12 cellular contexts compared by ENCODE assay signal in the genomic region with DNA sequence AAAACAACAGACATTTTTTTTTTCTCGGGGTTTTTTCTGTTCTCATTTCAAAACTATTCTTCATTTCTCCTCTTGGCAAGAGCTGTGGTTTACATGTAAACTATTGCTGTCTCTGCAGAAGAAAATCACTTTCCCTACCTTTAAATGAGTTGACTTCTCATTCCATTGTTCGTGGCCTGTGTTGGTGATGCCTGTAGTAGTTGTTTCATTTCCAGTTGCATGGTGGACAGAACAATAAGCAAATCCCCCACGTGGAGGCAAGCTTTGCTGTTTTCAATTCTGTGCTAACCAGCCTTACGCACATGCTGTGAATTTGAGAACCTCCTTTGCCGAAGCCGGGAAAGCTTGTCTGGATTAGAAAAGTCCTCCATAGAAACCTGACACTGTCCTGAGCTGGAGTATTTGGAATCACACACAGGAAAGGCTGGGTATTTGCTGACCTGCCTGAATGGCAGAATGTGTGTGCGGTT. TPM values are rescaled to one million over a fixed set of nuclear protein-coding genes. Genes with fewer than 3 reads are reported as not detected.
A peak's percentile ranks its signal among the peaks of the same experiment; 100 is the strongest.
DNase-seq lines count a peak whose midpoint lies in the region; ATAC-seq and TF ChIP-seq lines count a peak whose summit lies in the region.
"Had no signal": no experiment of that assay in that cellular context is flagged by ENCODE, and none has a peak within 500 bp of the region (broad histone marks: within the 10 kb centered on the region; RNA-seq: fewer than 3 reads in every experiment).

No MANE protein-coding gene starts in this region.

- WGBS in lower leg skin, 2 donors = 73 to 80% methylated on average over 7 of the region's 7 CpGs
- WGBS in tibial nerve, 2 donors = 65 to 66% methylated on average over 7 of the region's 7 CpGs

- peak overlapping the region; percentile 56 for H3K27ac ChIP-seq in RWPE2 (ENCODE audit: poor library complexity, severe bottlenecking)
- H3K27ac ChIP-seq in substantia nigra (ENCODE audit: low read depth, low read length, poor library complexity, severe bottlenecking) = no peak overlapping the region
- H3K27ac ChIP-seq in tibial nerve = no peak overlapping the region
- H3K27ac ChIP-seq: esophagus squamous epithelium, SK-N-MC had no signal

- DNase-seq in GM10248 (ENCODE audit: extremely low spot score) (peak; percentile 34), RWPE2 (ENCODE audit: low spot score) (no peak), myocyte (ENCODE audit: low read depth) (peak; percentile 69), NCI-H146 treated with DMSO at 0.1 percent for 48 hours (lab: John Stamatoyannopoulos, UW; ENCODE audit: unreplicated experiment) (no peak), substantia nigra (lab: John Stamatoyannopoulos, UW) (no peak), lower leg skin (ENCODE audit: low spot score in 2 of 2) (no peak), tibial nerve (ENCODE audit: low spot score in 2 of 2) (no peak)
- DNase-seq: esophagus squamous epithelium, NCI-H82 had no signal

- H3K9me3 ChIP-seq in RWPE2 (ENCODE audit: severe bottlenecking) (no peaks in the 10 kb centered on the region), tibial nerve (no peaks in the 10 kb centered on the region)
- H3K9me3 ChIP-seq: esophagus squamous epithelium had no signal

- no peak for TF ChIP-seq CTCF in GM10248 (IDR thresholded peaks at IDR 0.05; ENCODE audit: control extremely low read depth, extremely low read depth, low read depth, missing control alignments)
- TF ChIP-seq CTCF in RWPE2 (IDR thresholded peaks at IDR 0.05; ENCODE audit: poor library complexity, severe bottlenecking) = no peak
- no peak for TF ChIP-seq CTCF in lower leg skin (IDR thresholded peaks at IDR 0.05)
- no peak for TF ChIP-seq CTCF in tibial nerve (IDR thresholded peaks at IDR 0.05)

- CTCF ChIA-PET in GM10248 (lab: Yijun Ruan, JAX) = interaction anchor here (1.0 to 4.3 kb wide), 9 partner anchors 8 to 273 kb away, joined by 3 to 30 read pairs (median 4); a partner anchor contains a TSS

- no peak for TF ChIP-seq EP300 in tibial nerve (IDR thresholded peaks at IDR 0.05)

- TF ChIP-seq POLR2A in lower leg skin (IDR thresholded peaks at IDR 0.05) (no peak), tibial nerve (IDR thresholded peaks at IDR 0.05) (no peak)

- H3K4me3 ChIP-seq in RWPE2 (ENCODE audit: severe bottlenecking) = no peak overlapping the region
- no peak overlapping the region for H3K4me3 ChIP-seq in lower leg skin (ENCODE audit: low read depth, poor library complexity, severe bottlenecking)
- H3K4me3 ChIP-seq in tibial nerve = no peak overlapping the region
- H3K4me3 ChIP-seq: esophagus squamous epithelium, SK-N-MC had no signal

- H3K27me3 ChIP-seq in RWPE2 (ENCODE audit: insufficient read depth, poor library complexity, severe bottlenecking) (no peaks in the 10 kb centered on the region), tibial nerve (no peaks in the 10 kb centered on the region)
- H3K27me3 ChIP-seq: esophagus squamous epithelium had no signal

- H3K4me1 ChIP-seq in RWPE2 (ENCODE audit: insufficient read depth, poor library complexity, severe bottlenecking) (peaks cover 11% of the 10 kb centered on the region), tibial nerve (no peaks in the 10 kb centered on the region)
- H3K4me1 ChIP-seq: esophagus squamous epithelium had no signal

- POLR2A ChIA-PET in GM10248 (lab: Yijun Ruan, JAX) = no interaction called here

- intact Hi-C loops in lower leg skin (cut with DNase I; ENCODE audit: low total_unique reads) = no loop called here

- peak; percentile 81 for ATAC-seq in HG02623 (IDR thresholded peaks at IDR 0.05; ENCODE audit: unreplicated experiment)
- ATAC-seq in RWPE2 (ENCODE audit: low read depth) = no peak

- H3K36me3 ChIP-seq in RWPE2 (ENCODE audit: low read depth) = no peaks in the 10 kb centered on the region
- H3K36me3 ChIP-seq in tibial nerve = no peaks in the 10 kb centered on the region

RNA-seq across cellular contexts. Expression of a gene that starts 26.2 kb away (rescaled TPM):
- total RNA-seq in myocyte (57.4 and 115 TPM in 2 replicates), lower leg skin (10 to 100 TPM in 2 of 4 donors, 1 to 10 TPM in 2; 4.6 to 17.1 (median 8.8) TPM), tibial nerve (1 to 10 TPM; 2.8 to 9.2 (median 5.4) TPM)
- polyA plus RNA-seq in myocyte (2012) = 140 TPM
- total RNA-seq: neural crest cell had no signal

RNA-seq across cellular contexts. Expression of a gene that starts 30.8 kb away (rescaled TPM):
- total RNA-seq in myocyte (222 and 258 TPM in 2 replicates), lower leg skin (100 to 1,000 TPM in 1 of 4 donors, 10 to 100 TPM in 3; 73.7 to 114 (median 85.1) TPM), tibial nerve (10 to 100 TPM; 49.6 to 90.0 (median 63.5) TPM)
- 105 TPM for polyA plus RNA-seq in myocyte (2012)

Comparison
In these comparisons a context has a peak if more than half of its experiments do, and no peak if none do; other contexts are left out.
1. DNase-seq: peak in GM10248 (single experiment) and myocyte (single experiment); none in RWPE2 (single experiment), NCI-H146 treated with DMSO at 0.1 percent for 48 hours (single experiment), substantia nigra (0 of 49), lower leg skin (0 of 2) and tibial nerve (0 of 2).